ENCODE assay signal across 8 cellular contexts in genomic region chr1:65420590-65421340, GRCh38. TPM values are rescaled to one million over a fixed set of nuclear protein-coding genes. Genes with fewer than 3 reads are reported as not detected.
A peak's percentile ranks its signal among the peaks of the same experiment; 100 is the strongest.
DNase-seq lines count a peak whose midpoint lies in the region; ATAC-seq, FAIRE-seq and TF ChIP-seq lines count a peak whose summit lies in the region.

Gene LEPR, plus strand, starts transcription at chr1:65420668. Its CDS starts 144,898 bp downstream, at chr1:65565566.
Gene LEPROT, plus strand, starts transcription at chr1:65420668. Its CDS starts 57 bp downstream, at chr1:65420725.

- no peaks in the 10 kb centered on the region for H3K9me3 ChIP-seq in kidney (ENCODE audit: control insufficient read depth in 1 of 2, low read length in 2 of 2)
- H3K9me3 ChIP-seq in stomach: no peaks in the 10 kb centered on the region

- TF ChIP-seq CTCF in HFF-Myc (IDR thresholded peaks at IDR 0.05; ENCODE audit: low read depth, low read length, missing control alignments): no peak
- TF ChIP-seq CTCF in kidney (IDR thresholded peaks at IDR 0.05; ENCODE audit: borderline replicate concordance, extremely low read depth, insufficient read depth): no peak
- no peak for TF ChIP-seq CTCF in stomach (IDR thresholded peaks at IDR 0.05)

- no peak for FAIRE-seq in kidney (lab: Jason Lieb, UNC)

- peaks cover 22 to 41% of the 10 kb centered on the region in 2 donors for H3K4me1 ChIP-seq in kidney (ENCODE audit: control insufficient read depth in 1 of 2, insufficient read depth in 1 of 2, low read depth in 1 of 2, low read length in 2 of 2)
- H3K4me1 ChIP-seq in stomach: peaks cover 15 to 53% (median 37%) of the 10 kb centered on the region in 4 donors

- DNase-seq in NCI-H2227 treated with DMSO at 0.1 percent for 48 hours (lab: John Stamatoyannopoulos, UW) (peak; percentile 61), NCI-H2227 (lab: John Stamatoyannopoulos, UW; ENCODE audit: unreplicated experiment) (no peak), HFF-Myc (ENCODE audit: extremely low read depth, low read depth) (peak; percentile 48), NCI-H146 treated with DMSO at 0.1 percent for 48 hours (lab: John Stamatoyannopoulos, UW; ENCODE audit: unreplicated experiment) (peak; percentile 65), amniotic epithelial cell (ENCODE audit: low read depth) (peak; percentile 43), kidney (no peak), stomach (no peak)

- H3K36me3 ChIP-seq in kidney (ENCODE audit: control insufficient read depth in 1 of 2, insufficient read depth in 2 of 2, low read length in 2 of 2): peaks cover 4 to 5% of the 10 kb centered on the region in 2 donors
- H3K36me3 ChIP-seq in stomach: peaks cover 4 to 9% (median 6%) of the 10 kb centered on the region in 4 donors

- intact Hi-C loops in kidney (cut with DNase I): no loop called here
- intact Hi-C loops in stomach (cut with DNase I; ENCODE audit: low total_unique reads): loop anchor here (10.0 kb wide), 1 partner anchor 274 kb away; no protein-coding TSS in a partner anchor

- TF ChIP-seq EP300 in stomach (IDR thresholded peaks at IDR 0.05): no peak

- H3K9ac ChIP-seq in kidney (ENCODE audit: low read length in 2 of 2): peak within 1 kb of the TSS; percentile 93 to 97

- ATAC-seq in GM21447 (IDR thresholded peaks at IDR 0.05; ENCODE audit: unreplicated experiment): no peak

- H3K27me3 ChIP-seq in stomach: no peaks in the 10 kb centered on the region

- H3K4me3 ChIP-seq in HFF-Myc (replicated peaks; ENCODE audit: low read depth, low read length) (peak within 1 kb of the TSS; percentile 76), kidney (ENCODE audit: low read length in 2 of 2) (peak within 1 kb of the TSS; percentile 84 to 93), stomach (peak within 1 kb of the TSS; percentile 75 to 88 (median 80))

- 0 to 1% (median 1%) methylated on average over 20 to 60 of the region's 60 CpGs for WGBS in stomach, 5 donors

- TF ChIP-seq POLR2A in stomach (IDR thresholded peaks at IDR 0.05): peak in 2 of 4 donors; percentile 19 to 88

- H3K27ac ChIP-seq in kidney (ENCODE audit: low read depth in 2 of 2, low read length in 2 of 2): peak within 1 kb of the TSS; percentile 93 to 94
- H3K27ac ChIP-seq in stomach: peak within 1 kb of the TSS; percentile 97 to 100 (median 99)

RNA-seq across cellular contexts. Expression of gene LEPR, which starts in this region (rescaled TPM):
- 13.8 TPM for total RNA-seq in kidney
- polyA plus RNA-seq in kidney (ENCODE audit: insufficient read depth, low read depth, low replicate concordance): 3.1 TPM
- total RNA-seq in stomach: 10 to 100 TPM in 4 of 5 donors, under 1 TPM in 1; 0.58 to 33.0 (median 20.5) TPM
- polyA plus RNA-seq in stomach: 10 to 100 TPM in 2 of 3 donors, 1 to 10 TPM in 1; 6.9 to 13.6 (median 10.5) TPM

RNA-seq across cellular contexts. Expression of gene LEPROT, which starts in this region (rescaled TPM):
- total RNA-seq in kidney (160 TPM), stomach (100 to 1,000 TPM in 1 of 5 donors, 10 to 100 TPM in 3, 1 to 10 TPM in 1; 9.3 to 101 (median 39.3) TPM)
- polyA plus RNA-seq in kidney (ENCODE audit: insufficient read depth, low read depth, low replicate concordance) (67.6 TPM), stomach (10 to 100 TPM; 15.6 to 29.1 (median 28.4) TPM)

Comparison
In these comparisons a context has a peak if more than half of its experiments do, and no peak if none do; other contexts are left out.
1. DNase-seq: peak in NCI-H2227 treated with DMSO at 0.1 percent for 48 hours (single experiment), HFF-Myc (single experiment), NCI-H146 treated with DMSO at 0.1 percent for 48 hours (single experiment) and amniotic epithelial cell (single experiment); none in NCI-H2227 (single experiment), kidney (single experiment) and stomach (single experiment).
2. Peak in every context shown above with its lines, with median percentiles within 50 percentile points of each other: H3K4me3 ChIP-seq.